9 cellular contexts compared by ENCODE assay signal in the genomic region with DNA sequence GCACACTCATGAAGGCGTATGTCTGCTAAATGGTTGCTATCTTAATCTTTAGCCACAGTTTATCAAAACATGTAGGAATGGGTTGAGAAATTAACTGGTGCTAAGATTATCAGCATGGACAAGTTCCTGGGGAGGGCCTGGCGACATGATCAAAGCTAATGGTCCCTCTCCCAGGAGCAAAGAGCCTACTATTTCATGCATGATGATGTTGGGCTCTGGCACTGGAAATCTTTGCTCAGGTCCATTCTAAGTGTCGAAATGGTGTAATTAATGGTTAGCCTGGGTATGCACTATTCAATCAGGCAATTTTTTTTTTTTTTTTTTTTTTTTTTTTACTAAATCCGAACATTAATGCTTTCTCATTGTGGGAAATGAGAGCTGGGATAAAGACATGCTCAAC.
DNase-seq lines count a peak whose midpoint lies in the region; ATAC-seq and TF ChIP-seq lines count a peak whose summit lies in the region.
"Had no signal": no experiment of that assay in that cellular context is flagged by ENCODE, and none has a peak within 500 bp of the region (broad histone marks: within the 10 kb centered on the region; RNA-seq: fewer than 3 reads in every experiment).

No MANE protein-coding gene starts in this region.

- H3K9me3 ChIP-seq in HUES48 (ENCODE audit: control insufficient read depth, insufficient read depth, low read length) (no peaks in the 10 kb centered on the region), spleen (no peaks in the 10 kb centered on the region)

- intact Hi-C loops in spleen (cut with DNase I; ENCODE audit: low total_unique reads), result no loop called here

- no peak overlapping the region for H3K9ac ChIP-seq in HUES48 (ENCODE audit: low read depth, low read length)

- H3K27ac ChIP-seq in HUES48 (ENCODE audit: low read depth, low read length) (peak overlapping the region; percentile 83), spleen (peak overlapping the region; percentile 41 to 79 (median 74))

- H3K27me3 ChIP-seq in HUES48 (ENCODE audit: control insufficient read depth, insufficient read depth, low read length), result no peaks in the 10 kb centered on the region
- no peaks in the 10 kb centered on the region for H3K27me3 ChIP-seq in spleen (replicated peaks in 1 of 7)

- ATAC-seq in activated naive CD8-positive, alpha-beta T cell treated with anti-CD3 and anti-CD28 coated beads, Interleukin-2, amount 50 U/mL, for 24 hours, result no peak

- peaks cover 38% of the 10 kb centered on the region for H3K4me1 Mint-ChIP-seq in activated naive CD8-positive, alpha-beta T cell treated with anti-CD3 and anti-CD28 coated beads, Interleukin-2, amount 50 U/mL, for 24 hours

- H3K36me3 ChIP-seq in HUES48 (ENCODE audit: control insufficient read depth, insufficient read depth, low read length), result peaks cover 13% of the 10 kb centered on the region; the same call in 1 of the 2 replicates
- H3K36me3 ChIP-seq in spleen, result peaks cover 0 to 91% (median 19%) of the 10 kb centered on the region in 6 donors

- TF ChIP-seq POLR2A in spleen (IDR thresholded peaks at IDR 0.05), result no peak

- peaks cover 26% of the 10 kb centered on the region for H3K36me3 Mint-ChIP-seq in activated naive CD8-positive, alpha-beta T cell treated with anti-CD3 and anti-CD28 coated beads, Interleukin-2, amount 50 U/mL, for 24 hours (ENCODE audit: low read depth)

- 82 to 95% (median 85%) methylated on average over 4 of the region's 4 CpGs for WGBS in spleen, 5 donors

- no peak overlapping the region for H3K4me3 Mint-ChIP-seq in activated naive CD8-positive, alpha-beta T cell treated with anti-CD3 and anti-CD28 coated beads, Interleukin-2, amount 50 U/mL, for 24 hours

- peak overlapping the region; percentile 76 for H3K27ac Mint-ChIP-seq in activated naive CD8-positive, alpha-beta T cell treated with anti-CD3 and anti-CD28 coated beads, Interleukin-2, amount 50 U/mL, for 24 hours

- H3K9me3 Mint-ChIP-seq in activated naive CD8-positive, alpha-beta T cell treated with anti-CD3 and anti-CD28 coated beads, Interleukin-2, amount 50 U/mL, for 24 hours, result no peaks in the 10 kb centered on the region

- H3K4me3 ChIP-seq in HUES48 (ENCODE audit: low read depth, low read length), result no peak overlapping the region
- H3K4me3 ChIP-seq in spleen, result no peak overlapping the region

- DNase-seq in activated naive CD8-positive, alpha-beta T cell treated with anti-CD3 and anti-CD28 coated beads, Interleukin-2, amount 50 U/mL, for 24 hours, result no peak
- peak; percentile 22 for DNase-seq in kidney glomerular epithelial cell (lab: John Stamatoyannopoulos, UW)
- DNase-seq in spleen, result no peak
- DNase-seq in EL, result no peak
- DNase-seq in NCI-H1930 (lab: John Stamatoyannopoulos, UW), result no peak
- DNase-seq in NCI-H128 (lab: John Stamatoyannopoulos, UW; ENCODE audit: unreplicated experiment), result no peak
- DNase-seq in NCI-H1694 treated with DMSO at 0.1 percent for 48 hours (lab: John Stamatoyannopoulos, UW), result no peak
- DNase-seq: activated naive CD4-positive, alpha-beta T cell treated with anti-CD3 and anti-CD28 coated beads, Interleukin-2, amount 50 U/mL, for 16 hours had no signal

- TF ChIP-seq CTCF in spleen (IDR thresholded peaks at IDR 0.05 in 8 of 11, conservative IDR thresholded peaks at IDR 0.05 in 3 of 11), result no peak

- H3K4me1 ChIP-seq in HUES48 (ENCODE audit: control insufficient read depth, insufficient read depth, low read length) (peaks cover 55% of the 10 kb centered on the region), spleen (peaks cover 45 to 100% (median 78%) of the 10 kb centered on the region in 6 donors)

- H3K27me3 Mint-ChIP-seq in activated naive CD8-positive, alpha-beta T cell treated with anti-CD3 and anti-CD28 coated beads, Interleukin-2, amount 50 U/mL, for 24 hours, result no peaks in the 10 kb centered on the region
